ENCODE assay signal across 1 cellular context in genomic region chr1:234373064-234373937, GRCh38.
TF ChIP-seq lines count a peak whose summit lies in the region.

COA6 (plus strand) TSS chr1:234373456; CDS start chr1:234373467, 11 bp downstream.

TF ChIP-seq in K562, 482 proteins besides CTCF, POLR2A, EP300 and RAD21 (continued from another document):
- TF ChIP-seq ZMIZ1 (IDR thresholded peaks at IDR 0.05; ENCODE audit: low read depth in 2 of 2, low read length in 2 of 2) (peak; percentile 28 to 75; a peak in 2 of 4 replicates), ZNF583 (CRISPR knock-in tag; IDR thresholded peaks at IDR 0.05) (no peak), ZNF316 (IDR thresholded peaks at IDR 0.05) (peak; percentile 10; the same call in 1 of the 2 replicates), PHB (CRISPR knock-in tag; IDR thresholded peaks at IDR 0.05) (no peak), CHCHD3 (CRISPR knock-in tag; IDR thresholded peaks at IDR 0.05) (peak; percentile 82), TCF7L2 (IDR thresholded peaks at IDR 0.05; ENCODE audit: low read depth, low read length) (no peak), ZNF76 (CRISPR knock-in tag; IDR thresholded peaks at IDR 0.05; ENCODE audit: borderline replicate concordance) (peak; percentile 45; the same call in 1 of the 2 replicates), NCOA1 (IDR thresholded peaks at IDR 0.05; ENCODE audit: low read depth) (peak; percentile 97), NRF1 (conservative IDR thresholded peaks at IDR 0.05 in 1 of 2, IDR thresholded peaks at IDR 0.05 in 1 of 2) (peak; percentile 30 to 53; a peak in 1 of 4 replicates), THRA (IDR thresholded peaks at IDR 0.05) (no peak), CTBP1 (IDR thresholded peaks at IDR 0.05; ENCODE audit: borderline replicate concordance) (peak; percentile 83), NFE2 (IDR thresholded peaks at IDR 0.05; ENCODE audit: low read depth) (peak; percentile 69), ZNF589 (CRISPR knock-in tag; IDR thresholded peaks at IDR 0.05; ENCODE audit: low read depth) (peak; percentile 89; the same call in 1 of the 2 replicates), SNIP1 (IDR thresholded peaks at IDR 0.05; ENCODE audit: low read depth) (peak; percentile 40; the same call in 1 of the 2 replicates), MTA1 (IDR thresholded peaks at IDR 0.05; ENCODE audit: borderline replicate concordance) (peak; percentile 65; the same call in 1 of the 2 replicates), YY1 (IDR thresholded peaks at IDR 0.05; ENCODE audit: borderline replicate concordance in 1 of 3, control insufficient read depth in 1 of 3, extremely low read depth in 1 of 3, insufficient read depth in 3 of 3, insufficient read length in 1 of 3, insufficient replicate concordance in 2 of 3, low read depth in 1 of 3, low read length in 2 of 3) (peak; percentile 12 to 79 (median 30)), ZNF395 (CRISPR knock-in tag; IDR thresholded peaks at IDR 0.05) (0 out of 2 replicates have a peak, but pooled peaks have one; percentile 64)
